18 cellular contexts compared by ENCODE assay signal in the genomic region with DNA sequence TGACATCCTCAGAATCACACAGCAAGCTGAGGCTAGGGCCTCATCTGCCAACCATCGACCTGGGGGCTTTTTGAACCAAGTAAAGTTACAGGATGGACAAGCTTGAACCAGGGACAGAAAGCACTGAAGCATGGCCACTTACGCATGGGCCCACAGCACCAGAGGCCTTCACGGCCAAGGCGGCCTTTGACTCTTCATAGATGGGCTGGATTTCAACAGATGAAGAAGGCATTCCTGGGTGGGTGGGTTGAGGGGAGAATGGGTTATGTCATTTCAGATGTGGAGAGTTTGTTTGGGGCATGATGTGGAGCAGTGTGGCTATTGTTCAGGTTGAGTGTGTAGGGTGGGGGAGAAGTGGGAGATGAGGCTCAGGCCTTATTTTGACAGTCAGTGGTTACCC.
"Had no signal": no experiment of that assay in that cellular context is flagged by ENCODE, and none has a peak within 500 bp of the region (broad histone marks: within the 10 kb centered on the region; RNA-seq: fewer than 3 reads in every experiment).

No MANE protein-coding gene starts in this region.

- H3K9me3 Mint-ChIP-seq: activated T-cell treated with anti-CD3 and anti-CD28 coated beads, Interleukin-2, amount 50 U/mL, for 4 hours; natural killer cell treated with Interleukin-12 subunit alpha and Interleukin-12 subunit beta and Interleukin-15 and Interleukin-18, amount 100 ng/mL, for 72 hours had no signal

- H3K4me1 ChIP-seq: prostate gland had no signal

- H3K27ac ChIP-seq: prostate gland, SK-N-MC, upper lobe of right lung, WERI-Rb-1 had no signal

- H3K27ac Mint-ChIP-seq: activated naive CD8-positive, alpha-beta T cell; natural killer cell treated with Interleukin-12 subunit alpha and Interleukin-12 subunit beta and Interleukin-15 and Interleukin-18, amount 100 ng/mL, for 72 hours had no signal

- FAIRE-seq: bronchial epithelial cell, colon, endothelial cell of umbilical vein had no signal

- H3K9me3 ChIP-seq: gastrocnemius medialis, prostate gland, upper lobe of right lung had no signal

- H3K4me3 ChIP-seq: gastrocnemius medialis, lung, prostate gland, SK-N-MC, upper lobe of right lung had no signal

- H3K27me3 ChIP-seq: gastrocnemius medialis, upper lobe of right lung had no signal

- H3K4me3 Mint-ChIP-seq: activated naive CD8-positive, alpha-beta T cell; activated T-cell treated with anti-CD3 and anti-CD28 coated beads, Interleukin-2, amount 50 U/mL, for 4 hours; natural killer cell treated with Interleukin-12 subunit alpha and Interleukin-12 subunit beta and Interleukin-15 and Interleukin-18, amount 100 ng/mL, for 72 hours had no signal

- DNase-seq: activated CD4-positive, alpha-beta T cell treated with anti-CD3 and anti-CD28 coated beads for 48 hours; activated effector memory CD4-positive, alpha-beta T cell treated with anti-CD3 and anti-CD28 coated beads, Interleukin-2, amount 50 U/mL, for 16 hours; activated T-cell treated with anti-CD3 and anti-CD28 coated beads, Interleukin-2, amount 50 U/mL, for 4 hours; gastrocnemius medialis; kidney glomerular epithelial cell; stimulated activated CD4-positive, alpha-beta T cell treated with anti-CD3 and anti-CD28 coated beads, Interleukin-12 subunit alpha, Interleukin-12 subunit beta, amount 100 ng/mL, for 4 hours; stimulated activated naive CD4-positive, alpha-beta T cell treated with Interleukin-2 at 50 U/mL for 16 hours; upper lobe of right lung; WERI-Rb-1 had no signal

- H3K36me3 ChIP-seq: gastrocnemius medialis, prostate gland, upper lobe of right lung, WERI-Rb-1 had no signal

- H3K36me3 Mint-ChIP-seq: activated naive CD8-positive, alpha-beta T cell; natural killer cell treated with Interleukin-12 subunit alpha and Interleukin-12 subunit beta and Interleukin-15 and Interleukin-18, amount 100 ng/mL, for 72 hours had no signal

- ATAC-seq: activated T-cell treated with anti-CD3 and anti-CD28 coated beads, Interleukin-2, amount 50 U/mL, for 4 hours; natural killer cell treated with Interleukin-12 subunit alpha and Interleukin-12 subunit beta and Interleukin-15 and Interleukin-18, amount 100 ng/mL, for 72 hours; sciatic nerve had no signal
